Comparison of ENCODE assay signal across 8 cellular contexts in genomic region chr16:29825145-29826044, GRCh38. TPM values are rescaled to one million over a fixed set of nuclear protein-coding genes. Genes with fewer than 3 reads are reported as not detected.
A peak's percentile ranks its signal among the peaks of the same experiment; 100 is the strongest.
DNase-seq lines count a peak whose midpoint lies in the region; ATAC-seq, FAIRE-seq and TF ChIP-seq lines count a peak whose summit lies in the region.

No MANE protein-coding gene starts in this region.

- H3K4me3 Mint-ChIP-seq in activated T-cell treated with anti-CD3 and anti-CD28 coated beads, Interleukin-2, amount 50 U/mL, for 24 hours: peak overlapping the region; percentile 69

- H3K4me1 Mint-ChIP-seq in activated T-cell treated with anti-CD3 and anti-CD28 coated beads, Interleukin-2, amount 50 U/mL, for 24 hours (ENCODE audit: low read depth): peaks cover 91% of the 10 kb centered on the region

- H3K27me3 ChIP-seq in HUES64 (ENCODE audit: insufficient read depth, low read length) (no peaks in the 10 kb centered on the region), pancreas (no peaks in the 10 kb centered on the region)

- FAIRE-seq in pancreas (lab: Jason Lieb, UNC): no peak

- H3K36me3 Mint-ChIP-seq in activated T-cell treated with anti-CD3 and anti-CD28 coated beads, Interleukin-2, amount 50 U/mL, for 24 hours (ENCODE audit: low read depth): peaks cover 35% of the 10 kb centered on the region

- H3K4me1 ChIP-seq in HUES64 (ENCODE audit: insufficient read depth, low read length): peaks cover 13% of the 10 kb centered on the region
- peaks cover 62 to 72% (median 63%) of the 10 kb centered on the region in 3 donors for H3K4me1 ChIP-seq in pancreas

- DNase-seq in AG08396 (ENCODE audit: low spot score) (peak; percentile 75), fibroblast of peridontal ligament (ENCODE audit: extremely low read depth) (peak; percentile 84), pancreas (peak in 3 of 6 donors; percentile 30 to 52 (median 44)), NCI-H526 treated with DMSO at 0.1 percent for 48 hours (lab: John Stamatoyannopoulos, UW) (no peak), COR-L47 (lab: John Stamatoyannopoulos, UW) (no peak)
- DNase-seq in activated T-cell treated with anti-CD3 and anti-CD28 coated beads, Interleukin-2, amount 50 U/mL, for 24 hours: peak; percentile 74

- TF ChIP-seq CTCF in pancreas (IDR thresholded peaks at IDR 0.05): no peak

- H3K9me3 Mint-ChIP-seq in activated T-cell treated with anti-CD3 and anti-CD28 coated beads, Interleukin-2, amount 50 U/mL, for 24 hours: no peaks in the 10 kb centered on the region

- no peaks in the 10 kb centered on the region for H3K9me3 ChIP-seq in HUES64 (ENCODE audit: insufficient read depth, low read depth, low read length)
- no peaks in the 10 kb centered on the region for H3K9me3 ChIP-seq in pancreas

- 79% methylated on average over 10 of the region's 10 CpGs for WGBS in HUES64
- 80 to 85% methylated on average over 10 of the region's 10 CpGs for WGBS in pancreas, 2 donors

- H3K27ac ChIP-seq in HUES64 (ENCODE audit: low read depth, low read length) (peak overlapping the region; percentile 45; the same call in 1 of the 2 replicates), pancreas (peak overlapping the region; percentile 10 to 93 (median 51))

- peak overlapping the region; percentile 94 for H3K27ac Mint-ChIP-seq in activated T-cell treated with anti-CD3 and anti-CD28 coated beads, Interleukin-2, amount 50 U/mL, for 24 hours

- intact Hi-C loops in pancreas (cut with DNase I): no loop called here

- peaks cover 7% of the 10 kb centered on the region; the same call in 1 of the 2 replicates for H3K36me3 ChIP-seq in HUES64 (ENCODE audit: insufficient read depth, low read length)
- H3K36me3 ChIP-seq in pancreas: no peaks in the 10 kb centered on the region

- ATAC-seq in pancreas (no peak), GM19023 (IDR thresholded peaks at IDR 0.05; ENCODE audit: unreplicated experiment) (no peak)

- peak overlapping the region; percentile 33 for H3K9ac ChIP-seq in HUES64 (ENCODE audit: low read depth, low read length)

- H3K27me3 Mint-ChIP-seq in activated T-cell treated with anti-CD3 and anti-CD28 coated beads, Interleukin-2, amount 50 U/mL, for 24 hours: no peaks in the 10 kb centered on the region

- H3K4me3 ChIP-seq in HUES64 (ENCODE audit: low read length) (no peak overlapping the region), pancreas (no peak overlapping the region)

RNA-seq across cellular contexts. Expression of gene MVP, which starts 5.1 kb away (rescaled TPM):
- 0.80 TPM for polyA plus RNA-seq in HUES64 (2013, experiment 1 of 2)
- polyA plus RNA-seq in HUES64 (2013, experiment 2 of 2): 1.4 TPM
- 100 to 1,000 TPM in 2 of 6 donors, 10 to 100 TPM in 4; 58.8 to 123 (median 77.5) TPM for total RNA-seq in pancreas
- 100 to 1,000 TPM; 119 to 179 TPM for polyA plus RNA-seq in pancreas

RNA-seq across cellular contexts. Expression of gene PAGR1, which starts 9.4 kb away (rescaled TPM):
- 52.5 TPM for polyA plus RNA-seq in HUES64 (2013, experiment 1 of 2)
- 49.5 TPM for polyA plus RNA-seq in HUES64 (2013, experiment 2 of 2)
- total RNA-seq in pancreas: 10 to 100 TPM in 3 of 6 donors, 1 to 10 TPM in 3; 8.1 to 14.5 (median 10.4) TPM
- 10 to 100 TPM; 34.5 to 34.7 TPM for polyA plus RNA-seq in pancreas

RNA-seq across cellular contexts. Expression of gene PRRT2, which starts 13.4 kb away (rescaled TPM):
- polyA plus RNA-seq in HUES64 (2013, experiment 1 of 2): 10.2 TPM
- 12.9 TPM for polyA plus RNA-seq in HUES64 (2013, experiment 2 of 2)
- total RNA-seq in pancreas: 1 to 10 TPM in 1 of 6 donors, under 1 TPM in 5; 0.35 to 1.2 (median 0.45) TPM
- polyA plus RNA-seq in pancreas: 1 to 10 TPM; 2.6 to 3.2 TPM

RNA-seq across cellular contexts. Expression of gene MAZ, which starts 19.1 kb away (rescaled TPM):
- 290 TPM for polyA plus RNA-seq in HUES64 (2013, experiment 1 of 2)
- polyA plus RNA-seq in HUES64 (2013, experiment 2 of 2): 272 TPM
- 100 to 1,000 TPM in 1 of 6 donors, 10 to 100 TPM in 5; 84.8 to 122 (median 96.2) TPM for total RNA-seq in pancreas
- 100 to 1,000 TPM in 1 of 2 donors, 10 to 100 TPM in 1; 94.1 to 107 TPM for polyA plus RNA-seq in pancreas

RNA-seq across cellular contexts. Expression of gene KIF22, which starts 34.8 kb away (rescaled TPM):
- polyA plus RNA-seq in HUES64 (2013, experiment 1 of 2): 91.3 TPM
- polyA plus RNA-seq in HUES64 (2013, experiment 2 of 2): 95.0 TPM
- total RNA-seq in pancreas: 10 to 100 TPM in 4 of 6 donors, 1 to 10 TPM in 2; 7.7 to 17.4 (median 11.0) TPM
- 10 to 100 TPM; 43.1 to 51.2 TPM for polyA plus RNA-seq in pancreas

Comparison
In these comparisons a context has a peak if more than half of its experiments do, and no peak if none do; other contexts are left out.
1. DNase-seq: peak in AG08396 (single experiment), activated T-cell treated with anti-CD3 and anti-CD28 coated beads, Interleukin-2, amount 50 U/mL, for 24 hours (single experiment) and fibroblast of peridontal ligament (single experiment); none in NCI-H526 treated with DMSO at 0.1 percent for 48 hours (single experiment) and COR-L47 (single experiment).